Comparison of ENCODE assay signal across 7 cellular contexts in genomic region chr7:116231543-116232401, GRCh38. TPM values are rescaled to one million over a fixed set of nuclear protein-coding genes. Genes with fewer than 3 reads are reported as not detected.
DNase-seq lines count a peak whose midpoint lies in the region; ATAC-seq and TF ChIP-seq lines count a peak whose summit lies in the region.

No MANE protein-coding gene starts in this region.

- H3K9ac ChIP-seq in fibroblast of lung (ENCODE audit: insufficient read depth, low read length): no peak overlapping the region

- intact Hi-C loops in gastrocnemius medialis (cut with DNase I; ENCODE audit: low total_unique reads): no loop called here

- H4K20me1 ChIP-seq in fibroblast of lung (ENCODE audit: control insufficient read depth, extremely low read depth, insufficient read depth, low read length): no peaks in the 10 kb centered on the region

- peaks cover 57% of the 10 kb centered on the region for H3K4me1 ChIP-seq in SJSA1 (replicated peaks)
- peaks cover 28% of the 10 kb centered on the region for H3K4me1 ChIP-seq in fibroblast of lung (ENCODE audit: control insufficient read depth, extremely low read depth, insufficient read depth, low read length)
- peaks cover 19 to 25% of the 10 kb centered on the region in 2 donors for H3K4me1 ChIP-seq in gastrocnemius medialis

- H3K4me3 ChIP-seq in SJSA1: no peak overlapping the region
- H3K4me3 ChIP-seq in fibroblast of lung (replicated peaks in 1 of 4; ENCODE audit: control extremely low read depth in 1 of 4, insufficient read depth in 1 of 4, low read depth in 3 of 4, low read length in 4 of 4): no peak overlapping the region
- H3K4me3 ChIP-seq in gastrocnemius medialis: no peak overlapping the region

- no peaks in the 10 kb centered on the region for H3K9me3 ChIP-seq in SJSA1 (replicated peaks)
- H3K9me3 ChIP-seq in fibroblast of lung (ENCODE audit: control insufficient read depth, insufficient read depth, low read depth, low read length): no peaks in the 10 kb centered on the region
- no peaks in the 10 kb centered on the region for H3K9me3 ChIP-seq in gastrocnemius medialis

- H3K4me2 ChIP-seq in fibroblast of lung (ENCODE audit: extremely low read depth, insufficient read depth, low read length): peak overlapping the region; percentile 52

- H3K79me2 ChIP-seq in fibroblast of lung (ENCODE audit: control insufficient read depth, insufficient read depth, low read length): peaks cover 28% of the 10 kb centered on the region

- no peaks in the 10 kb centered on the region for H3K27me3 ChIP-seq in SJSA1 (replicated peaks)
- no peaks in the 10 kb centered on the region for H3K27me3 ChIP-seq in fibroblast of lung (ENCODE audit: control insufficient read depth, insufficient read depth, low read length)
- no peaks in the 10 kb centered on the region for H3K27me3 ChIP-seq in gastrocnemius medialis

- H2AFZ ChIP-seq in fibroblast of lung (ENCODE audit: low read length): no peak overlapping the region

- no peak for TF ChIP-seq CTCF in fibroblast of lung (conservative IDR thresholded peaks at IDR 0.05 in 1 of 2, IDR thresholded peaks at IDR 0.05 in 1 of 2; ENCODE audit: low read depth in 1 of 2, low read length in 2 of 2)
- no peak for TF ChIP-seq CTCF in gastrocnemius medialis (IDR thresholded peaks at IDR 0.05 in 4 of 5, conservative IDR thresholded peaks at IDR 0.05 in 1 of 5)

- no peak for ATAC-seq in gastrocnemius medialis

- H3K27ac ChIP-seq in SJSA1: peak overlapping the region; percentile 30
- peak overlapping the region; percentile 25 for H3K27ac ChIP-seq in fibroblast of lung (ENCODE audit: insufficient read depth, low read length)
- peak overlapping the region in 3 of 4 donors; percentile 62 to 73 (median 68) for H3K27ac ChIP-seq in gastrocnemius medialis

- in situ Hi-C loops in gastrocnemius medialis (cut with MboI; ENCODE audit: low sequenced_read_pairs in 4 of 4): no loop called here

- peak; percentile 59 for DNase-seq in HCEC 1CT
- no peak for DNase-seq in SJSA1 (ENCODE audit: low read depth in 1 of 2, low spot score in 2 of 2)
- peak; percentile 72 to 81 for DNase-seq in fibroblast of lung (ENCODE audit: low read depth in 2 of 2)
- no peak for DNase-seq in gastrocnemius medialis
- DNase-seq in activated gamma-delta T cell treated with Interleukin-2 at 50 U/mL for 16 hours: no peak
- no peak for DNase-seq in NCI-H187 (lab: John Stamatoyannopoulos, UW)
- DNase-seq in NCI-H1048 (lab: John Stamatoyannopoulos, UW): no peak

- peaks cover 20% of the 10 kb centered on the region for H3K36me3 ChIP-seq in SJSA1
- no peaks in the 10 kb centered on the region for H3K36me3 ChIP-seq in fibroblast of lung (ENCODE audit: control insufficient read depth, insufficient read depth, low read length)
- no peaks in the 10 kb centered on the region for H3K36me3 ChIP-seq in gastrocnemius medialis

- no peak for TF ChIP-seq POLR2A in gastrocnemius medialis (IDR thresholded peaks at IDR 0.05)

RNA-seq across cellular contexts. Expression of gene TES, which starts 21.4 kb away (rescaled TPM):
- 143 and 162 TPM in 2 replicates for total RNA-seq in SJSA1 (2014; rRNA removed; shearing (Covaris generic))
- total RNA-seq in fibroblast of lung (15.4 and 17.7 TPM in 2 replicates), gastrocnemius medialis (1 to 10 TPM; 4.9 to 8.7 (median 6.2) TPM)
- 28.6 and 64.1 TPM in 2 replicates for polyA plus RNA-seq in fibroblast of lung
- 15.7 and 35.1 TPM in 2 replicates for polyA plus RNA-seq in fibroblast of lung (2012)
- polyA minus RNA-seq in fibroblast of lung (ENCODE audit: low replicate concordance): 19.3 and 74.3 TPM in 2 replicates

Comparison
In these comparisons a context has a peak if more than half of its experiments do, and no peak if none do; other contexts are left out.
1. DNase-seq: peak in HCEC 1CT (single experiment) and fibroblast of lung (2 of 2); none in SJSA1 (0 of 2), gastrocnemius medialis (0 of 2), activated gamma-delta T cell treated with Interleukin-2 at 50 U/mL for 16 hours (single experiment), NCI-H187 (0 of 2) and NCI-H1048 (single experiment).
2. Peak in every context shown above with its lines, with median percentiles within 50 percentile points of each other: H3K27ac ChIP-seq.